Comparison of ENCODE assay signal across 18 cellular contexts in the genomic region with DNA sequence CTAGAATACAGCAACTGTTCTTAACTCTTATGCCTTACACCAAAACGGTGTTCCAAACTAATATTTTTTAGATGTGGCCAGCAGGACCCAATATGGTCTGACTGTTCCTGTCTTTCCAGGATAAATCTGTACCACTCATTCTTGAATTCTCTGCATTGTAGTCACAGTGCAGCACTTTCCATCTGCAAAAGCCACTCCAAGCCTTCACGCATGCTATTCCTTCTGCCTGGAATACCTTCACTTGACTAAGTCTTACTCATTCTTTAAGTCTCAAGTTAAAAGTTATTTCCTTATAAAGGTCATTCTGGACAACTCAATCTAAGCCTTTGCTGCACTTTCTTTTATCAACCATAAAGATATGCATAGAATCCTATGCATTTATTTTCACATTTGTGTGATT.
"Had no signal": no experiment of that assay in that cellular context is flagged by ENCODE, and none has a peak within 500 bp of the region (broad histone marks: within the 10 kb centered on the region; RNA-seq: fewer than 3 reads in every experiment).

No MANE protein-coding gene starts in this region.

- H3K27me3 ChIP-seq: spleen had no signal

- H3K4me1 Mint-ChIP-seq: activated CD4-positive, alpha-beta T cell treated with anti-CD3 and anti-CD28 coated beads, Interleukin-2, amount 10 ng/mL, durations not matched to agents 24 days and 14 days; activated naive CD8-positive, alpha-beta T cell treated with anti-CD3 and anti-CD28 coated beads for 36 hours; activated T-helper 17 cell treated with anti-CD3 and anti-CD28 coated beads, Interleukin-2, amount 50 U/mL, for 72 hours; nephron progenitor cell; stimulated activated naive B cell treated with anti-CD40 and anti-IgM and Interleukin-4, amounts not matched to agents 10 μg/mL and 1 μg/mL and 100 μg/mL, for 72 hours had no signal

- H3K27ac Mint-ChIP-seq: activated CD4-positive, alpha-beta T cell treated with anti-CD3 and anti-CD28 coated beads, Interleukin-2, amount 10 ng/mL, durations not matched to agents 24 days and 14 days; activated CD8-positive, alpha-beta T cell treated with anti-CD3 and anti-CD28 coated beads for 36 hours; activated naive CD8-positive, alpha-beta T cell treated with anti-CD3 and anti-CD28 coated beads for 36 hours; activated T-helper 17 cell treated with anti-CD3 and anti-CD28 coated beads, Interleukin-2, amount 50 U/mL, for 72 hours; nephron progenitor cell; stimulated activated naive B cell treated with anti-CD40 and anti-IgM and Interleukin-4, amounts not matched to agents 10 μg/mL and 1 μg/mL and 100 μg/mL, for 72 hours had no signal

- H3K4me1 ChIP-seq: lower lobe of right lung, spleen had no signal

- ATAC-seq: activated CD8-positive, alpha-beta T cell treated with anti-CD3 and anti-CD28 coated beads for 36 hours; activated T-helper 17 cell treated with anti-CD3 and anti-CD28 coated beads, Interleukin-2, amount 50 U/mL, for 72 hours; left colon; lower lobe of right lung; stimulated activated naive B cell treated with anti-CD40 and anti-IgM and Interleukin-4, amounts not matched to agents 10 μg/mL and 1 μg/mL and 100 μg/mL, for 72 hours had no signal

- H3K9me3 ChIP-seq: lower lobe of right lung, spleen, thoracic aorta had no signal

- H3K9me3 Mint-ChIP-seq: activated CD4-positive, alpha-beta T cell treated with anti-CD3 and anti-CD28 coated beads, Interleukin-2, amount 10 ng/mL, durations not matched to agents 24 days and 14 days; nephron progenitor cell had no signal

- DNase-seq: activated CD4-positive, alpha-beta T cell treated with anti-CD3 and anti-CD28 coated beads, Interleukin-2, amount 10 ng/mL, durations not matched to agents 24 days and 14 days; activated CD8-positive, alpha-beta T cell treated with anti-CD3 and anti-CD28 coated beads for 36 hours; activated naive CD4-positive, alpha-beta T cell; activated naive CD8-positive, alpha-beta T cell treated with anti-CD3 and anti-CD28 coated beads for 36 hours; activated T-cell treated with anti-CD3 and anti-CD28 coated beads, Interleukin-2, amount 50 U/mL, for 1 hour; amygdala; erythroblast; left colon; lower lobe of right lung; nephron progenitor cell; nucleus accumbens; retina; spleen; stimulated activated naive B cell treated with anti-CD40 and anti-IgM and Interleukin-4, amounts not matched to agents 10 μg/mL and 1 μg/mL and 100 μg/mL, for 72 hours; T1000 had no signal

- H3K27ac ChIP-seq: coronary artery, lower lobe of right lung, spleen, thoracic aorta had no signal

- H3K4me3 ChIP-seq: coronary artery, lower lobe of right lung, spleen, thoracic aorta had no signal

- H3K4me3 Mint-ChIP-seq: activated CD4-positive, alpha-beta T cell treated with anti-CD3 and anti-CD28 coated beads, Interleukin-2, amount 10 ng/mL, durations not matched to agents 24 days and 14 days; activated CD8-positive, alpha-beta T cell treated with anti-CD3 and anti-CD28 coated beads for 36 hours; activated naive CD8-positive, alpha-beta T cell treated with anti-CD3 and anti-CD28 coated beads for 36 hours; activated T-helper 17 cell treated with anti-CD3 and anti-CD28 coated beads, Interleukin-2, amount 50 U/mL, for 72 hours; nephron progenitor cell; stimulated activated naive B cell treated with anti-CD40 and anti-IgM and Interleukin-4, amounts not matched to agents 10 μg/mL and 1 μg/mL and 100 μg/mL, for 72 hours had no signal

- H3K27me3 Mint-ChIP-seq: activated CD4-positive, alpha-beta T cell treated with anti-CD3 and anti-CD28 coated beads, Interleukin-2, amount 10 ng/mL, durations not matched to agents 24 days and 14 days; activated CD8-positive, alpha-beta T cell treated with anti-CD3 and anti-CD28 coated beads for 36 hours; activated naive CD8-positive, alpha-beta T cell treated with anti-CD3 and anti-CD28 coated beads for 36 hours; activated T-helper 17 cell treated with anti-CD3 and anti-CD28 coated beads, Interleukin-2, amount 50 U/mL, for 72 hours; stimulated activated naive B cell treated with anti-CD40 and anti-IgM and Interleukin-4, amounts not matched to agents 10 μg/mL and 1 μg/mL and 100 μg/mL, for 72 hours had no signal

- H3K36me3 ChIP-seq: lower lobe of right lung, spleen, thoracic aorta had no signal

- H3K36me3 Mint-ChIP-seq: activated naive CD8-positive, alpha-beta T cell treated with anti-CD3 and anti-CD28 coated beads for 36 hours; stimulated activated naive B cell treated with anti-CD40 and anti-IgM and Interleukin-4, amounts not matched to agents 10 μg/mL and 1 μg/mL and 100 μg/mL, for 72 hours had no signal
